In genomic region chr13:45974500-45974899, GRCh38 we compare ENCODE assay signal across 27 cellular contexts.
"Had no signal": no experiment of that assay in that cellular context is flagged by ENCODE, and none has a peak within 500 bp of the region (broad histone marks: within the 10 kb centered on the region; RNA-seq: fewer than 3 reads in every experiment).

No MANE protein-coding gene starts in this region.

- H3K27me3 ChIP-seq: adrenal gland, body of pancreas, breast epithelium, MG63, Peyer's patch, SJCRH30 had no signal

- H3K9me3 ChIP-seq: adrenal gland, body of pancreas, breast epithelium, MG63, Peyer's patch, SJCRH30, SK-N-SH had no signal

- H3K9ac ChIP-seq: SK-N-SH had no signal

- H3K4me2 ChIP-seq: SK-N-SH had no signal

- H3K4me3 ChIP-seq: adrenal gland, body of pancreas, breast epithelium, K562, MG63, Peyer's patch, SJCRH30 had no signal

- DNase-seq: activated CD4-positive, alpha-beta T cell treated with anti-CD3 and anti-CD28 coated beads, Interleukin-2, amount 10 ng/mL, durations not matched to agents 24 days and 14 days; activated CD4-positive, alpha-beta T cell treated with anti-CD3 and anti-CD28 coated beads, Interleukin-2, amount 50 U/mL, for 48 hours; activated CD8-positive, alpha-beta T cell treated with anti-CD3 and anti-CD28 coated beads, Interleukin-2, amount 10 ng/mL, durations not matched to agents 7 days and 5 days; activated gamma-delta T cell treated with Interleukin-2 at 50 U/mL for 16 hours; activated naive CD4-positive, alpha-beta T cell treated with anti-CD3 and anti-CD28 coated beads for 36 hours; activated T-cell treated with anti-CD3 and anti-CD28 coated beads, Interleukin-2, amount 50 U/mL, for 24 hours; adrenal gland; body of pancreas; caudate nucleus; cerebellar nuclear complex; MG63; NCI-H1048; NCI-H1105 treated with DMSO at 0.1 percent for 48 hours; NCI-H1436 treated with DMSO at 0.1 percent for 48 hours; NCI-H1694 treated with DMSO at 0.1 percent for 48 hours; NCI-H2029; NCI-H345; NCI-H524 treated with DMSO at 0.1 percent for 48 hours; Peyer's patch; SHP77; SJCRH30; SK-N-SH had no signal

- FAIRE-seq: astrocyte, K562, TTC549 had no signal

- ATAC-seq: activated CD8-positive, alpha-beta T cell treated with anti-CD3 and anti-CD28 coated beads, Interleukin-2, amount 10 ng/mL, durations not matched to agents 7 days and 5 days; activated naive CD4-positive, alpha-beta T cell treated with anti-CD3 and anti-CD28 coated beads, Interleukin-2, amount 50 U/mL, for 72 hours; body of pancreas; K562 had no signal

- H3K27ac ChIP-seq: adrenal gland, body of pancreas, breast epithelium, Peyer's patch, SJCRH30 had no signal

- H3K4me1 ChIP-seq: adrenal gland, body of pancreas, breast epithelium, Peyer's patch, SJCRH30 had no signal
